Comparison of ENCODE assay signal across 27 cellular contexts in genomic region chr2:238912916-238913875, GRCh38.
DNase-seq lines count a peak whose midpoint lies in the region; ATAC-seq and TF ChIP-seq lines count a peak whose summit lies in the region.
"Had no signal": no experiment of that assay in that cellular context is flagged by ENCODE, and none has a peak within 500 bp of the region (broad histone marks: within the 10 kb centered on the region; RNA-seq: fewer than 3 reads in every experiment).

No MANE protein-coding gene starts in this region.

- intact Hi-C loops in activated naive CD4-positive, alpha-beta T cell treated with anti-CD3 and anti-CD28 coated beads for 36 hours (cut with micrococcal nuclease) = no loop called here

- 78 to 80% methylated on average over 5 to 19 of the region's 20 CpGs for WGBS in upper lobe of left lung, 2 donors

- no peak for ATAC-seq in upper lobe of left lung (ENCODE audit: low FRiP score in 2 of 2)
- no peak for ATAC-seq in activated CD8-positive, alpha-beta T cell treated with anti-CD3 and anti-CD28 coated beads, Interleukin-2, amount 10 ng/mL, durations not matched to agents 7 days and 5 days
- no peak for ATAC-seq in GM21825 (IDR thresholded peaks at IDR 0.05; ENCODE audit: unreplicated experiment)
- ATAC-seq: esophagus mucosa; stimulated activated naive B cell treated with anti-CD40 and anti-IgM and Interleukin-4, amounts not matched to agents 10 μg/mL and 1 μg/mL and 100 μg/mL, for 72 hours had no signal

- H3K36me3 Mint-ChIP-seq in activated naive CD4-positive, alpha-beta T cell treated with anti-CD3 and anti-CD28 coated beads, Interleukin-2, amount 10 ng/mL, durations not matched to agents 7 days and 5 days = no peaks in the 10 kb centered on the region
- no peaks in the 10 kb centered on the region for H3K36me3 Mint-ChIP-seq in activated naive CD4-positive, alpha-beta T cell treated with anti-CD3 and anti-CD28 coated beads for 36 hours (ENCODE audit: low read depth)
- H3K36me3 Mint-ChIP-seq in activated CD8-positive, alpha-beta T cell treated with anti-CD3 and anti-CD28 coated beads, Interleukin-2, amount 10 ng/mL, durations not matched to agents 7 days and 5 days (ENCODE audit: low read depth) = no peaks in the 10 kb centered on the region
- H3K36me3 Mint-ChIP-seq: CD4-positive, CD25-positive, alpha-beta regulatory T cell; naive B cell; stimulated activated naive B cell treated with anti-CD40 and anti-IgM and Interleukin-4, amounts not matched to agents 10 μg/mL and 1 μg/mL and 100 μg/mL, for 72 hours had no signal

- no peaks in the 10 kb centered on the region for H3K36me3 ChIP-seq in upper lobe of left lung
- H3K36me3 ChIP-seq: WERI-Rb-1 had no signal

- peaks cover 14% of the 10 kb centered on the region for H3K27me3 Mint-ChIP-seq in activated naive CD4-positive, alpha-beta T cell treated with anti-CD3 and anti-CD28 coated beads, Interleukin-2, amount 10 ng/mL, durations not matched to agents 7 days and 5 days
- H3K27me3 Mint-ChIP-seq in activated naive CD4-positive, alpha-beta T cell treated with anti-CD3 and anti-CD28 coated beads for 36 hours (ENCODE audit: low read depth) = peaks cover 2% of the 10 kb centered on the region
- H3K27me3 Mint-ChIP-seq in activated CD8-positive, alpha-beta T cell treated with anti-CD3 and anti-CD28 coated beads, Interleukin-2, amount 10 ng/mL, durations not matched to agents 7 days and 5 days (ENCODE audit: low read depth) = no peaks in the 10 kb centered on the region
- H3K27me3 Mint-ChIP-seq: CD4-positive, CD25-positive, alpha-beta regulatory T cell had no signal

- DNase-seq in activated naive CD4-positive, alpha-beta T cell treated with anti-CD3 and anti-CD28 coated beads, Interleukin-2, amount 10 ng/mL, durations not matched to agents 7 days and 5 days = peak; percentile 1
- no peak for DNase-seq in activated naive CD4-positive, alpha-beta T cell treated with anti-CD3 and anti-CD28 coated beads for 36 hours
- no peak for DNase-seq in RWPE1 (ENCODE audit: low spot score)
- DNase-seq in mesenteric fat pad (ENCODE audit: low spot score) = peak; percentile 81
- DNase-seq in upper lobe of left lung = peak; percentile 15 to 44
- no peak for DNase-seq in activated CD8-positive, alpha-beta T cell treated with anti-CD3 and anti-CD28 coated beads, Interleukin-2, amount 10 ng/mL, durations not matched to agents 7 days and 5 days
- no peak for DNase-seq in globus pallidus (ENCODE audit: low spot score)
- DNase-seq: activated CD4-positive, alpha-beta T cell treated with anti-CD3 and anti-CD28 coated beads for 48 hours; activated CD8-positive, alpha-beta memory T cell treated with anti-CD3 and anti-CD28 coated beads for 24 hours; activated gamma-delta T cell; activated T-cell treated with anti-CD3 and anti-CD28 coated beads for 4 hours; caudate nucleus; CD4-positive, CD25-positive, alpha-beta regulatory T cell; GOT3; midbrain; naive B cell; NCI-H1417; NCI-H2029; NCI-H2227 treated with DMSO at 0.1 percent for 48 hours; NCI-H748 treated with DMSO at 0.1 percent for 48 hours; nucleus accumbens; stimulated activated naive B cell treated with anti-CD40 and anti-IgM and Interleukin-4, amounts not matched to agents 10 μg/mL and 1 μg/mL and 100 μg/mL, for 72 hours; WERI-Rb-1 had no signal

- POLR2A ChIA-PET in RWPE1 (lab: Yijun Ruan, JAX; ENCODE audit: low non-redundant PET) = no interaction called here
- POLR2A ChIA-PET in activated CD8-positive, alpha-beta T cell treated with anti-CD3 and anti-CD28 coated beads, Interleukin-2, amount 10 ng/mL, durations not matched to agents 7 days and 5 days (lab: Charles Lee) = no interaction called here

- H3K4me3 ChIP-seq in upper lobe of left lung = no peak overlapping the region
- H3K4me3 ChIP-seq: ascending aorta had no signal

- H3K27ac Mint-ChIP-seq in activated naive CD4-positive, alpha-beta T cell treated with anti-CD3 and anti-CD28 coated beads, Interleukin-2, amount 10 ng/mL, durations not matched to agents 7 days and 5 days = no peak overlapping the region
- H3K27ac Mint-ChIP-seq in activated naive CD4-positive, alpha-beta T cell treated with anti-CD3 and anti-CD28 coated beads for 36 hours = no peak overlapping the region
- no peak overlapping the region for H3K27ac Mint-ChIP-seq in activated CD8-positive, alpha-beta T cell treated with anti-CD3 and anti-CD28 coated beads, Interleukin-2, amount 10 ng/mL, durations not matched to agents 7 days and 5 days
- H3K27ac Mint-ChIP-seq: CD4-positive, CD25-positive, alpha-beta regulatory T cell; naive B cell; stimulated activated naive B cell treated with anti-CD40 and anti-IgM and Interleukin-4, amounts not matched to agents 10 μg/mL and 1 μg/mL and 100 μg/mL, for 72 hours had no signal

- H3K4me3 Mint-ChIP-seq in activated naive CD4-positive, alpha-beta T cell treated with anti-CD3 and anti-CD28 coated beads, Interleukin-2, amount 10 ng/mL, durations not matched to agents 7 days and 5 days = no peak overlapping the region
- no peak overlapping the region for H3K4me3 Mint-ChIP-seq in activated naive CD4-positive, alpha-beta T cell treated with anti-CD3 and anti-CD28 coated beads for 36 hours
- no peak overlapping the region for H3K4me3 Mint-ChIP-seq in activated CD8-positive, alpha-beta T cell treated with anti-CD3 and anti-CD28 coated beads, Interleukin-2, amount 10 ng/mL, durations not matched to agents 7 days and 5 days
- H3K4me3 Mint-ChIP-seq: CD4-positive, CD25-positive, alpha-beta regulatory T cell; stimulated activated naive B cell treated with anti-CD40 and anti-IgM and Interleukin-4, amounts not matched to agents 10 μg/mL and 1 μg/mL and 100 μg/mL, for 72 hours had no signal

- H3K4me1 ChIP-seq in upper lobe of left lung = peaks cover 0 to 5% (median 1%) of the 10 kb centered on the region in 4 donors
- H3K4me1 ChIP-seq: ascending aorta had no signal

- peaks cover 5% of the 10 kb centered on the region for H3K9me3 Mint-ChIP-seq in activated naive CD4-positive, alpha-beta T cell treated with anti-CD3 and anti-CD28 coated beads, Interleukin-2, amount 10 ng/mL, durations not matched to agents 7 days and 5 days
- H3K9me3 Mint-ChIP-seq in activated naive CD4-positive, alpha-beta T cell treated with anti-CD3 and anti-CD28 coated beads for 36 hours = no peaks in the 10 kb centered on the region
- H3K9me3 Mint-ChIP-seq in activated CD8-positive, alpha-beta T cell treated with anti-CD3 and anti-CD28 coated beads, Interleukin-2, amount 10 ng/mL, durations not matched to agents 7 days and 5 days (ENCODE audit: insufficient read depth) = no peaks in the 10 kb centered on the region
- H3K9me3 Mint-ChIP-seq: CD4-positive, CD25-positive, alpha-beta regulatory T cell had no signal

- no peak for TF ChIP-seq POLR2A in upper lobe of left lung (IDR thresholded peaks at IDR 0.05)

- H3K27me3 ChIP-seq in upper lobe of left lung = no peaks in the 10 kb centered on the region
- H3K27me3 ChIP-seq: ascending aorta had no signal

- no peaks in the 10 kb centered on the region for H3K4me1 Mint-ChIP-seq in activated naive CD4-positive, alpha-beta T cell treated with anti-CD3 and anti-CD28 coated beads, Interleukin-2, amount 10 ng/mL, durations not matched to agents 7 days and 5 days
- no peaks in the 10 kb centered on the region for H3K4me1 Mint-ChIP-seq in activated naive CD4-positive, alpha-beta T cell treated with anti-CD3 and anti-CD28 coated beads for 36 hours (ENCODE audit: low read depth)
- H3K4me1 Mint-ChIP-seq in activated CD8-positive, alpha-beta T cell treated with anti-CD3 and anti-CD28 coated beads, Interleukin-2, amount 10 ng/mL, durations not matched to agents 7 days and 5 days (ENCODE audit: low read depth) = no peaks in the 10 kb centered on the region
- H3K4me1 Mint-ChIP-seq: CD4-positive, CD25-positive, alpha-beta regulatory T cell; naive B cell; stimulated activated naive B cell treated with anti-CD40 and anti-IgM and Interleukin-4, amounts not matched to agents 10 μg/mL and 1 μg/mL and 100 μg/mL, for 72 hours had no signal

- no peak for TF ChIP-seq EP300 in upper lobe of left lung (IDR thresholded peaks at IDR 0.05)

- H3K27ac ChIP-seq in RWPE1 (peak overlapping the region; percentile 55), upper lobe of left lung (no peak overlapping the region)
- H3K27ac ChIP-seq: ascending aorta, KMS-11, WERI-Rb-1 had no signal

- no peaks in the 10 kb centered on the region for H3K9me3 ChIP-seq in upper lobe of left lung
- H3K9me3 ChIP-seq: ascending aorta had no signal

- no peak for TF ChIP-seq CTCF in RWPE1 (conservative IDR thresholded peaks at IDR 0.05; ENCODE audit: low read depth)
- TF ChIP-seq CTCF in upper lobe of left lung (IDR thresholded peaks at IDR 0.05) = no peak

- CTCF ChIA-PET in activated naive CD4-positive, alpha-beta T cell treated with anti-CD3 and anti-CD28 coated beads, Interleukin-2, amount 10 ng/mL, durations not matched to agents 7 days and 5 days (lab: Charles Lee) = no interaction called here
- CTCF ChIA-PET in activated naive CD4-positive, alpha-beta T cell treated with anti-CD3 and anti-CD28 coated beads for 36 hours (lab: Charles Lee) = no interaction called here
- CTCF ChIA-PET in RWPE1 (lab: Yijun Ruan, JAX) = interaction anchor here (0.7 kb wide), 1 partner anchor 628 kb away, joined by 3 read pairs; no protein-coding TSS in a partner anchor
- CTCF ChIA-PET in activated CD8-positive, alpha-beta T cell treated with anti-CD3 and anti-CD28 coated beads, Interleukin-2, amount 10 ng/mL, durations not matched to agents 7 days and 5 days (lab: Charles Lee) = no interaction called here

Comparison
In these comparisons a context has a peak if more than half of its experiments do, and no peak if none do; other contexts are left out.
1. DNase-seq: peak in activated naive CD4-positive, alpha-beta T cell treated with anti-CD3 and anti-CD28 coated beads, Interleukin-2, amount 10 ng/mL, durations not matched to agents 7 days and 5 days (single experiment), mesenteric fat pad (single experiment) and upper lobe of left lung (2 of 2); none in activated naive CD4-positive, alpha-beta T cell treated with anti-CD3 and anti-CD28 coated beads for 36 hours (single experiment), RWPE1 (single experiment), activated CD8-positive, alpha-beta T cell treated with anti-CD3 and anti-CD28 coated beads, Interleukin-2, amount 10 ng/mL, durations not matched to agents 7 days and 5 days (single experiment) and globus pallidus (single experiment).